ENCODE assay signal across 1 cellular context in genomic region chrX:30955687-30956086, GRCh38.
A peak's percentile ranks its signal among the peaks of the same experiment; 100 is the strongest.
TF ChIP-seq lines count a peak whose summit lies in the region.

No MANE protein-coding gene starts in this region.

TF ChIP-seq in HepG2, 621 proteins besides CTCF, POLR2A, EP300 and RAD21 (continued from another document and continues in another):
- TF ChIP-seq ZNF710 (CRISPR knock-in tag; IDR thresholded peaks at IDR 0.05; ENCODE audit: borderline replicate concordance) (no peak), ZNF121 (CRISPR knock-in tag; IDR thresholded peaks at IDR 0.05) (no peak), NFYB (CRISPR knock-in tag; IDR thresholded peaks at IDR 0.05) (no peak), ZMYM4 (CRISPR knock-in tag; IDR thresholded peaks at IDR 0.05) (0 out of 2 replicates have a peak, but pooled peaks have one; percentile 30), HNF4A (CRISPR knock-in tag; IDR thresholded peaks at IDR 0.05) (peak; percentile 49; the same call in 1 of the 2 replicates), HNRNPL (IDR thresholded peaks at IDR 0.05; ENCODE audit: low read depth, low read length) (no peak), TAF15 (IDR thresholded peaks at IDR 0.05; ENCODE audit: low read depth, low read length, poor library complexity, severe bottlenecking) (no peak), ZNF333 (CRISPR knock-in tag; IDR thresholded peaks at IDR 0.05; ENCODE audit: borderline replicate concordance) (no peak), CEBPB (IDR thresholded peaks at IDR 0.05; ENCODE audit: borderline replicate concordance, low read depth, low read length) (peak; percentile 43; the same call in 1 of the 2 replicates), ZNF234 (CRISPR knock-in tag; conservative IDR thresholded peaks at IDR 0.05) (no peak), RXRA (CRISPR knock-in tag; IDR thresholded peaks at IDR 0.05) (no peak), GFI1 (CRISPR knock-in tag; IDR thresholded peaks at IDR 0.05; ENCODE audit: borderline replicate concordance) (no peak), ZNF224 (CRISPR knock-in tag; IDR thresholded peaks at IDR 0.05) (no peak), TOE1 (CRISPR knock-in tag; IDR thresholded peaks at IDR 0.05) (no peak), ZNF543 (CRISPR knock-in tag; IDR thresholded peaks at IDR 0.05) (no peak), ZNF143 (CRISPR knock-in tag; IDR thresholded peaks at IDR 0.05) (no peak), GTF2F1 (IDR thresholded peaks at IDR 0.05; ENCODE audit: low read length) (no peak), ARNTL (CRISPR knock-in tag; IDR thresholded peaks at IDR 0.05) (no peak), KAT8 (CRISPR knock-in tag; IDR thresholded peaks at IDR 0.05) (0 out of 2 replicates have a peak, but pooled peaks have one; percentile 28), ZNF614 (CRISPR knock-in tag; IDR thresholded peaks at IDR 0.05; ENCODE audit: borderline replicate concordance) (no peak), FOXM1 (CRISPR knock-in tag; IDR thresholded peaks at IDR 0.05) (no peak), PHF20 (CRISPR knock-in tag; IDR thresholded peaks at IDR 0.05) (no peak), FOSL1 (CRISPR knock-in tag; IDR thresholded peaks at IDR 0.05; ENCODE audit: borderline replicate concordance) (no peak), ZNF280D (CRISPR knock-in tag; IDR thresholded peaks at IDR 0.05) (no peak), TOPORS (CRISPR knock-in tag; IDR thresholded peaks at IDR 0.05) (no peak), BATF2 (CRISPR knock-in tag; IDR thresholded peaks at IDR 0.05) (no peak), RARA (CRISPR knock-in tag; IDR thresholded peaks at IDR 0.05) (no peak), ZNF10 (CRISPR knock-in tag; IDR thresholded peaks at IDR 0.05; ENCODE audit: borderline replicate concordance, low read depth) (no peak), ZNF281 (CRISPR knock-in tag; IDR thresholded peaks at IDR 0.05; ENCODE audit: borderline replicate concordance) (no peak), ZBTB8A (CRISPR knock-in tag; IDR thresholded peaks at IDR 0.05; ENCODE audit: borderline replicate concordance, low read depth) (no peak), REPIN1 (CRISPR knock-in tag; IDR thresholded peaks at IDR 0.05; ENCODE audit: borderline replicate concordance, low read depth) (no peak), ZFP1 (CRISPR knock-in tag; IDR thresholded peaks at IDR 0.05) (no peak), PHF21A (CRISPR knock-in tag; IDR thresholded peaks at IDR 0.05) (no peak), TBX2 (CRISPR knock-in tag; IDR thresholded peaks at IDR 0.05; ENCODE audit: borderline replicate concordance) (no peak), ZNF687 (CRISPR knock-in tag; IDR thresholded peaks at IDR 0.05) (no peak), BORCS8-MEF2B (CRISPR knock-in tag; IDR thresholded peaks at IDR 0.05) (no peak), RCOR2 (CRISPR knock-in tag; IDR thresholded peaks at IDR 0.05) (no peak)
- TF ChIP-seq, protein P1, sequence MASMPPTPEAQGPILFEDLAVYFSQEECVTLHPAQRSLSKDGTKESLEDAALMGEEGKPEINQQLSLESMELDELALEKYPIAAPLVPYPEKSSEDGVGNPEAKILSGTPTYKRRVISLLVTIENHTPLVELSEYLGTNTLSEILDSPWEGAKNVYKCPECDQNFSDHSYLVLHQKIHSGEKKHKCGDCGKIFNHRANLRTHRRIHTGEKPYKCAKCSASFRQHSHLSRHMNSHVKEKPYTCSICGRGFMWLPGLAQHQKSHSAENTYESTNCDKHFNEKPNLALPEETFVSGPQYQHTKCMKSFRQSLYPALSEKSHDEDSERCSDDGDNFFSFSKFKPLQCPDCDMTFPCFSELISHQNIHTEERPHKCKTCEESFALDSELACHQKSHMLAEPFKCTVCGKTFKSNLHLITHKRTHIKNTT (CRISPR knock-in tag; IDR thresholded peaks at IDR 0.05) = no peak
- TF ChIP-seq, protein P2, sequence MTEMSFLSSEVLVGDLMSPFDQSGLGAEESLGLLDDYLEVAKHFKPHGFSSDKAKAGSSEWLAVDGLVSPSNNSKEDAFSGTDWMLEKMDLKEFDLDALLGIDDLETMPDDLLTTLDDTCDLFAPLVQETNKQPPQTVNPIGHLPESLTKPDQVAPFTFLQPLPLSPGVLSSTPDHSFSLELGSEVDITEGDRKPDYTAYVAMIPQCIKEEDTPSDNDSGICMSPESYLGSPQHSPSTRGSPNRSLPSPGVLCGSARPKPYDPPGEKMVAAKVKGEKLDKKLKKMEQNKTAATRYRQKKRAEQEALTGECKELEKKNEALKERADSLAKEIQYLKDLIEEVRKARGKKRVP (CRISPR knock-in tag; IDR thresholded peaks at IDR 0.05) = 0 out of 4 replicates have a peak, but pooled peaks of 1 of the 2 experiments have one; percentile 26
- TF ChIP-seq, protein P3, sequence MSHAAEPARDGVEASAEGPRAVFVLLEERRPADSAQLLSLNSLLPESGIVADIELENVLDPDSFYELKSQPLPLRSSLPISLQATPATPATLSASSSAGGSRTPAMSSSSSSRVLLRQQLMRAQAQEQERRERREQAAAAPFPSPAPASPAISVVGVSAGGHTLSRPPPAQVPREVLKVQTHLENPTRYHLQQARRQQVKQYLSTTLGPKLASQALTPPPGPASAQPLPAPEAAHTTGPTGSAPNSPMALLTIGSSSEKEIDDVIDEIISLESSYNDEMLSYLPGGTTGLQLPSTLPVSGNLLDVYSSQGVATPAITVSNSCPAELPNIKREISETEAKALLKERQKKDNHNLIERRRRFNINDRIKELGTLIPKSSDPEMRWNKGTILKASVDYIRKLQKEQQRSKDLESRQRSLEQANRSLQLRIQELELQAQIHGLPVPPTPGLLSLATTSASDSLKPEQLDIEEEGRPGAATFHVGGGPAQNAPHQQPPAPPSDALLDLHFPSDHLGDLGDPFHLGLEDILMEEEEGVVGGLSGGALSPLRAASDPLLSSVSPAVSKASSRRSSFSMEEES (CRISPR knock-in tag; IDR thresholded peaks at IDR 0.05) = no peak
- TF ChIP-seq, protein P4, sequence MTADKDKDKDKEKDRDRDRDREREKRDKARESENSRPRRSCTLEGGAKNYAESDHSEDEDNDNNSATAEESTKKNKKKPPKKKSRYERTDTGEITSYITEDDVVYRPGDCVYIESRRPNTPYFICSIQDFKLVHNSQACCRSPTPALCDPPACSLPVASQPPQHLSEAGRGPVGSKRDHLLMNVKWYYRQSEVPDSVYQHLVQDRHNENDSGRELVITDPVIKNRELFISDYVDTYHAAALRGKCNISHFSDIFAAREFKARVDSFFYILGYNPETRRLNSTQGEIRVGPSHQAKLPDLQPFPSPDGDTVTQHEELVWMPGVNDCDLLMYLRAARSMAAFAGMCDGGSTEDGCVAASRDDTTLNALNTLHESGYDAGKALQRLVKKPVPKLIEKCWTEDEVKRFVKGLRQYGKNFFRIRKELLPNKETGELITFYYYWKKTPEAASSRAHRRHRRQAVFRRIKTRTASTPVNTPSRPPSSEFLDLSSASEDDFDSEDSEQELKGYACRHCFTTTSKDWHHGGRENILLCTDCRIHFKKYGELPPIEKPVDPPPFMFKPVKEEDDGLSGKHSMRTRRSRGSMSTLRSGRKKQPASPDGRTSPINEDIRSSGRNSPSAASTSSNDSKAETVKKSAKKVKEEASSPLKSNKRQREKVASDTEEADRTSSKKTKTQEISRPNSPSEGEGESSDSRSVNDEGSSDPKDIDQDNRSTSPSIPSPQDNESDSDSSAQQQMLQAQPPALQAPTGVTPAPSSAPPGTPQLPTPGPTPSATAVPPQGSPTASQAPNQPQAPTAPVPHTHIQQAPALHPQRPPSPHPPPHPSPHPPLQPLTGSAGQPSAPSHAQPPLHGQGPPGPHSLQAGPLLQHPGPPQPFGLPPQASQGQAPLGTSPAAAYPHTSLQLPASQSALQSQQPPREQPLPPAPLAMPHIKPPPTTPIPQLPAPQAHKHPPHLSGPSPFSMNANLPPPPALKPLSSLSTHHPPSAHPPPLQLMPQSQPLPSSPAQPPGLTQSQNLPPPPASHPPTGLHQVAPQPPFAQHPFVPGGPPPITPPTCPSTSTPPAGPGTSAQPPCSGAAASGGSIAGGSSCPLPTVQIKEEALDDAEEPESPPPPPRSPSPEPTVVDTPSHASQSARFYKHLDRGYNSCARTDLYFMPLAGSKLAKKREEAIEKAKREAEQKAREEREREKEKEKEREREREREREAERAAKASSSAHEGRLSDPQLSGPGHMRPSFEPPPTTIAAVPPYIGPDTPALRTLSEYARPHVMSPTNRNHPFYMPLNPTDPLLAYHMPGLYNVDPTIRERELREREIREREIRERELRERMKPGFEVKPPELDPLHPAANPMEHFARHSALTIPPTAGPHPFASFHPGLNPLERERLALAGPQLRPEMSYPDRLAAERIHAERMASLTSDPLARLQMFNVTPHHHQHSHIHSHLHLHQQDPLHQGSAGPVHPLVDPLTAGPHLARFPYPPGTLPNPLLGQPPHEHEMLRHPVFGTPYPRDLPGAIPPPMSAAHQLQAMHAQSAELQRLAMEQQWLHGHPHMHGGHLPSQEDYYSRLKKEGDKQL (CRISPR knock-in tag; IDR thresholded peaks at IDR 0.05; ENCODE audit: low read depth) = no peak
